22 cellular contexts compared by ENCODE assay signal in genomic region chr2:10784719-10785118, GRCh38. TPM values are rescaled to one million over a fixed set of nuclear protein-coding genes. Genes with fewer than 3 reads are reported as not detected.
A peak's percentile ranks its signal among the peaks of the same experiment; 100 is the strongest.
DNase-seq lines count a peak whose midpoint lies in the region; ATAC-seq, FAIRE-seq and TF ChIP-seq lines count a peak whose summit lies in the region.
"Had no signal": no experiment of that assay in that cellular context is flagged by ENCODE, and none has a peak within 500 bp of the region (broad histone marks: within the 10 kb centered on the region; RNA-seq: fewer than 3 reads in every experiment).

No MANE protein-coding gene starts in this region.

- no peak overlapping the region for H3K4me3 Mint-ChIP-seq in activated CD4-positive, alpha-beta memory T cell treated with anti-CD3 and anti-CD28 coated beads, Interleukin-2, amount 10 ng/mL, durations not matched to agents 7 days and 5 days
- no peak overlapping the region for H3K4me3 Mint-ChIP-seq in activated CD4-positive, alpha-beta memory T cell treated with anti-CD3 and anti-CD28 coated beads for 36 hours
- H3K4me3 Mint-ChIP-seq in T-helper 17 cell, result no peak overlapping the region
- no peak overlapping the region for H3K4me3 Mint-ChIP-seq in osteocyte (ENCODE audit: unreplicated experiment)
- H3K4me3 Mint-ChIP-seq: GM23338, H9, IgD-negative memory B cell had no signal

- DNase-seq in activated CD4-positive, alpha-beta memory T cell treated with anti-CD3 and anti-CD28 coated beads, Interleukin-2, amount 10 ng/mL, durations not matched to agents 7 days and 5 days, result peak; percentile 13
- no peak for DNase-seq in activated CD4-positive, alpha-beta memory T cell treated with anti-CD3 and anti-CD28 coated beads for 36 hours
- DNase-seq in T-helper 17 cell, result no peak
- peak; percentile 64 for DNase-seq in osteocyte (ENCODE audit: extremely low spot score, unreplicated experiment)
- peak; percentile 10 for DNase-seq in testis
- no peak for DNase-seq in HTR-8/SVneo (ENCODE audit: insufficient read length, low spot score)
- no peak for DNase-seq in GM19239 (ENCODE audit: insufficient read length, low spot score)
- DNase-seq in posterior vena cava (ENCODE audit: low spot score), result no peak
- DNase-seq: Calu3, DMS79 treated with DMSO at 0.1 percent for 48 hours, GF-D8, H9, MM.1S, NCI-H2029, NCI-H446, NCI-H524 treated with DMSO at 0.1 percent for 48 hours, NCI-H774, PC-3 had no signal

- no peak overlapping the region for H3K27ac ChIP-seq in testis
- H3K27ac ChIP-seq: KMS-11, SJSA1 had no signal

- no peak for TF ChIP-seq CTCF in osteocyte (IDR thresholded peaks at IDR 0.05)
- no peak for TF ChIP-seq CTCF in testis (IDR thresholded peaks at IDR 0.05)

- no peaks in the 10 kb centered on the region for H3K9me3 Mint-ChIP-seq in activated CD4-positive, alpha-beta memory T cell treated with anti-CD3 and anti-CD28 coated beads, Interleukin-2, amount 10 ng/mL, durations not matched to agents 7 days and 5 days
- no peaks in the 10 kb centered on the region for H3K9me3 Mint-ChIP-seq in activated CD4-positive, alpha-beta memory T cell treated with anti-CD3 and anti-CD28 coated beads for 36 hours
- no peaks in the 10 kb centered on the region for H3K9me3 Mint-ChIP-seq in osteocyte (ENCODE audit: unreplicated experiment)
- H3K9me3 Mint-ChIP-seq: GM23338, H9, IgD-negative memory B cell had no signal

- H3K4me1 Mint-ChIP-seq in activated CD4-positive, alpha-beta memory T cell treated with anti-CD3 and anti-CD28 coated beads, Interleukin-2, amount 10 ng/mL, durations not matched to agents 7 days and 5 days, result no peaks in the 10 kb centered on the region
- H3K4me1 Mint-ChIP-seq in activated CD4-positive, alpha-beta memory T cell treated with anti-CD3 and anti-CD28 coated beads for 36 hours (ENCODE audit: low read depth), result peaks cover 2% of the 10 kb centered on the region
- H3K4me1 Mint-ChIP-seq in T-helper 17 cell (no peaks in the 10 kb centered on the region), osteocyte (ENCODE audit: unreplicated experiment) (peaks cover 7% of the 10 kb centered on the region)
- H3K4me1 Mint-ChIP-seq: GM23338, H9, IgD-negative memory B cell had no signal

- POLR2A ChIA-PET in activated CD4-positive, alpha-beta memory T cell treated with anti-CD3 and anti-CD28 coated beads, Interleukin-2, amount 10 ng/mL, durations not matched to agents 7 days and 5 days (lab: Charles Lee), result interaction anchor here (0.9 to 2.0 kb wide), 2 partner anchors 27 to 46 kb away, joined by 3 to 5 read pairs; no protein-coding TSS in a partner anchor
- POLR2A ChIA-PET in activated CD4-positive, alpha-beta memory T cell treated with anti-CD3 and anti-CD28 coated beads for 36 hours (lab: Charles Lee), result no interaction called here

- H3K9me3 ChIP-seq in T-helper 17 cell (ENCODE audit: control insufficient read depth, low read length, poor library complexity, severe bottlenecking) (no peaks in the 10 kb centered on the region), testis (no peaks in the 10 kb centered on the region)
- H3K9me3 ChIP-seq: SJSA1 had no signal

- TF ChIP-seq POLR2A in testis (IDR thresholded peaks at IDR 0.05), result no peak

- 88 to 95% methylated on average over 9 of the region's 9 CpGs for WGBS in testis, 2 donors

- no peak for ATAC-seq in T-helper 17 cell
- ATAC-seq: GM23338, PC-3 had no signal

- no peaks in the 10 kb centered on the region for H3K27me3 Mint-ChIP-seq in activated CD4-positive, alpha-beta memory T cell treated with anti-CD3 and anti-CD28 coated beads, Interleukin-2, amount 10 ng/mL, durations not matched to agents 7 days and 5 days
- no peaks in the 10 kb centered on the region for H3K27me3 Mint-ChIP-seq in activated CD4-positive, alpha-beta memory T cell treated with anti-CD3 and anti-CD28 coated beads for 36 hours
- H3K27me3 Mint-ChIP-seq in T-helper 17 cell, result no peaks in the 10 kb centered on the region
- no peaks in the 10 kb centered on the region for H3K27me3 Mint-ChIP-seq in osteocyte (ENCODE audit: unreplicated experiment)
- H3K27me3 Mint-ChIP-seq: IgD-negative memory B cell had no signal

- CTCF ChIA-PET in activated CD4-positive, alpha-beta memory T cell treated with anti-CD3 and anti-CD28 coated beads, Interleukin-2, amount 10 ng/mL, durations not matched to agents 7 days and 5 days (lab: Charles Lee), result interaction anchor here (1.6 kb wide), 1 partner anchor 48 kb away, joined by 4 read pairs; no protein-coding TSS in a partner anchor
- CTCF ChIA-PET in activated CD4-positive, alpha-beta memory T cell treated with anti-CD3 and anti-CD28 coated beads for 36 hours (lab: Charles Lee), result no interaction called here

- no peak overlapping the region for H3K4me3 ChIP-seq in testis
- H3K4me3 ChIP-seq: GM23338, SJSA1 had no signal

- no peak overlapping the region for H3K27ac Mint-ChIP-seq in activated CD4-positive, alpha-beta memory T cell treated with anti-CD3 and anti-CD28 coated beads, Interleukin-2, amount 10 ng/mL, durations not matched to agents 7 days and 5 days
- no peak overlapping the region for H3K27ac Mint-ChIP-seq in activated CD4-positive, alpha-beta memory T cell treated with anti-CD3 and anti-CD28 coated beads for 36 hours
- peak overlapping the region; percentile 62 for H3K27ac Mint-ChIP-seq in T-helper 17 cell
- H3K27ac Mint-ChIP-seq in osteocyte (ENCODE audit: unreplicated experiment), result no peak overlapping the region
- H3K27ac Mint-ChIP-seq: GM23338, H9, IgD-negative memory B cell had no signal

- H3K4me1 ChIP-seq in testis, result no peaks in the 10 kb centered on the region

- intact Hi-C loops in activated CD4-positive, alpha-beta memory T cell treated with anti-CD3 and anti-CD28 coated beads for 36 hours (cut with micrococcal nuclease), result no loop called here
- intact Hi-C loops in testis (cut with DNase I; ENCODE audit: low total_unique reads) (no loop called here), posterior vena cava (cut with DNase I) (no loop called here)

- H3K36me3 Mint-ChIP-seq in activated CD4-positive, alpha-beta memory T cell treated with anti-CD3 and anti-CD28 coated beads, Interleukin-2, amount 10 ng/mL, durations not matched to agents 7 days and 5 days (ENCODE audit: low read depth), result peaks cover 84% of the 10 kb centered on the region
- H3K36me3 Mint-ChIP-seq in activated CD4-positive, alpha-beta memory T cell treated with anti-CD3 and anti-CD28 coated beads for 36 hours, result peaks cover 67% of the 10 kb centered on the region
- H3K36me3 Mint-ChIP-seq in T-helper 17 cell (ENCODE audit: low read depth) (peaks cover 3% of the 10 kb centered on the region), osteocyte (ENCODE audit: unreplicated experiment) (peaks cover 68% of the 10 kb centered on the region)

- FAIRE-seq in HTR-8/SVneo (lab: Jason Lieb, UNC) (no peak), GM19239 (lab: Jason Lieb, UNC) (no peak)

- H3K27me3 ChIP-seq in testis, result no peaks in the 10 kb centered on the region
- H3K27me3 ChIP-seq: SJSA1 had no signal

- no peaks in the 10 kb centered on the region for H3K36me3 ChIP-seq in testis (ENCODE audit: low read depth, missing control alignments)

RNA-seq across cellular contexts. Expression of gene PDIA6, which starts 27.9 kb away (rescaled TPM):
- 100 to 1,000 TPM; 161 to 165 TPM for total RNA-seq in activated CD4-positive, alpha-beta memory T cell treated with anti-CD3 and anti-CD28 coated beads, Interleukin-2, amount 10 ng/mL, durations not matched to agents 7 days and 5 days
- total RNA-seq in activated CD4-positive, alpha-beta memory T cell treated with anti-CD3 and anti-CD28 coated beads for 36 hours, result 100 to 1,000 TPM; 176 to 181 TPM
- total RNA-seq in T-helper 17 cell (10 to 100 TPM; 53.3 to 57.4 TPM), osteocyte (205 and 219 TPM in 2 replicates), testis (10 to 100 TPM; 74.3 to 78.4 TPM), posterior vena cava (100 to 1,000 TPM; 111 to 144 TPM)
- polyA plus RNA-seq in testis (ENCODE audit: insufficient read depth, low read depth, low replicate concordance), result 123 TPM

Comparison
In these comparisons a context has a peak if more than half of its experiments do, and no peak if none do; other contexts are left out.
1. DNase-seq: peak in activated CD4-positive, alpha-beta memory T cell treated with anti-CD3 and anti-CD28 coated beads, Interleukin-2, amount 10 ng/mL, durations not matched to agents 7 days and 5 days (single experiment), osteocyte (single experiment) and testis (single experiment); none in activated CD4-positive, alpha-beta memory T cell treated with anti-CD3 and anti-CD28 coated beads for 36 hours (single experiment), T-helper 17 cell (0 of 3), HTR-8/SVneo (single experiment), GM19239 (single experiment) and posterior vena cava (single experiment).